20 cellular contexts compared by ENCODE assay signal in the genomic region with DNA sequence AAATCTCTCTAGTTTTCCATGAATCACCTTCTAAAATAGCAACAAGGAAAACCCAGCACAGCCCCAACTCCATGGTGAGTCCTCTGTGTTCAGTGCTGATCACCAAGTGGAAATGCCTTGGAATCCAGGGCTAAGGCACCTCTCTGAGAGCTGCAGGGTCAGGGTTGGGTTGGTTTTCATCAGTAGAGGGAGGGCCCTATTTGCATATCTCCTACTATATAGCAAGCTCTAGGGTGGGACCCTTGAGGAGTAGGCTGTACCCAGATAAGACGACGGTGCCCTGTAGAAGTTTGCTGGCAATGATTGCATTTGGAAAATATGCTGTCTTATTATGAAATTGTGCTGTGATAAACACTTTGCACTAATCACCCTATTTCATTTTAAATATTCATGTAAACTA.
"Had no signal": no experiment of that assay in that cellular context is flagged by ENCODE, and none has a peak within 500 bp of the region (broad histone marks: within the 10 kb centered on the region; RNA-seq: fewer than 3 reads in every experiment).

No MANE protein-coding gene starts in this region.

- H3K27ac ChIP-seq: esophagus muscularis mucosa, foreskin keratinocyte, left lung, lower lobe of right lung, right lobe of liver, stomach, thyroid gland, upper lobe of left lung, vagina had no signal

- H3K4me1 ChIP-seq: esophagus muscularis mucosa, foreskin keratinocyte, left lung, lower lobe of right lung, right lobe of liver, stomach, thyroid gland, upper lobe of left lung, vagina had no signal

- H3K9me3 ChIP-seq: esophagus muscularis mucosa, lower lobe of right lung, right lobe of liver, stomach, thyroid gland, upper lobe of left lung, vagina had no signal

- H3K36me3 Mint-ChIP-seq: activated naive CD8-positive, alpha-beta T cell; stimulated activated effector memory CD8-positive, alpha-beta T cell treated with anti-CD3 and anti-CD28 coated beads, Interleukin-12 subunit alpha, Interleukin-12 subunit beta, amount 100 ng/mL, for 72 hours had no signal

- H3K4me1 Mint-ChIP-seq: central memory CD8-positive, alpha-beta T cell; nephron; stimulated activated effector memory CD8-positive, alpha-beta T cell treated with anti-CD3 and anti-CD28 coated beads, Interleukin-12 subunit alpha, Interleukin-12 subunit beta, amount 100 ng/mL, for 72 hours had no signal

- H3K36me3 ChIP-seq: esophagus muscularis mucosa, left lung, lower lobe of right lung, right lobe of liver, stomach, thyroid gland, upper lobe of left lung, vagina had no signal

- DNase-seq: activated CD4-positive, alpha-beta T cell treated with anti-CD3 and anti-CD28 coated beads for 48 hours; activated CD4-positive, alpha-beta T cell treated with anti-CD3 and anti-CD28 coated beads, Interleukin-2, amount 50 U/mL, for 48 hours; activated effector memory CD4-positive, alpha-beta T cell treated with Interleukin-2 at 50 U/mL for 16 hours; activated naive CD4-positive, alpha-beta T cell treated with Interleukin-2 at 50 U/mL for 16 hours; anterior cingulate cortex; foreskin keratinocyte; left lung; lower lobe of right lung; mesendoderm; right lobe of liver; stomach; thyroid gland; upper lobe of left lung had no signal

- H3K27ac Mint-ChIP-seq: activated naive CD8-positive, alpha-beta T cell; dendritic cell treated with granulocyte-macrophage colony-stimulating factor and Interleukin-4, amounts not matched to agents 40 ng/mL and 50 ng/mL, for 4 days; nephron; stimulated activated effector memory CD8-positive, alpha-beta T cell treated with anti-CD3 and anti-CD28 coated beads, Interleukin-12 subunit alpha, Interleukin-12 subunit beta, amount 100 ng/mL, for 72 hours had no signal

- ATAC-seq: foreskin keratinocyte; left lung; lower lobe of right lung; right lobe of liver; stimulated activated effector memory CD8-positive, alpha-beta T cell treated with anti-CD3 and anti-CD28 coated beads, Interleukin-12 subunit alpha, Interleukin-12 subunit beta, amount 100 ng/mL, for 72 hours had no signal

- H3K4me3 ChIP-seq: esophagus muscularis mucosa, left lung, lower lobe of right lung, right lobe of liver, stomach, thyroid gland, upper lobe of left lung, vagina had no signal

- H3K4me3 Mint-ChIP-seq: activated naive CD8-positive, alpha-beta T cell; central memory CD8-positive, alpha-beta T cell; dendritic cell treated with granulocyte-macrophage colony-stimulating factor and Interleukin-4, amounts not matched to agents 40 ng/mL and 50 ng/mL, for 4 days; nephron; stimulated activated effector memory CD8-positive, alpha-beta T cell treated with anti-CD3 and anti-CD28 coated beads, Interleukin-12 subunit alpha, Interleukin-12 subunit beta, amount 100 ng/mL, for 72 hours had no signal

- H3K27me3 ChIP-seq: foreskin keratinocyte, right lobe of liver, thyroid gland, upper lobe of left lung, vagina had no signal
